Comparison of ENCODE assay signal across 25 cellular contexts in genomic region chr11:105377870-105378269, GRCh38.
"Had no signal": no experiment of that assay in that cellular context is flagged by ENCODE, and none has a peak within 500 bp of the region (broad histone marks: within the 10 kb centered on the region; RNA-seq: fewer than 3 reads in every experiment).

No MANE protein-coding gene starts in this region.

- H3K27ac ChIP-seq: colonic mucosa, coronary artery, dorsolateral prefrontal cortex, epithelial cell of prostate, esophagus muscularis mucosa, esophagus squamous epithelium, foreskin keratinocyte, gastrocnemius medialis, gastroesophageal sphincter, heart left ventricle, heart right ventricle had no signal

- H3K4me3 ChIP-seq: colonic mucosa, coronary artery, dorsolateral prefrontal cortex, esophagus muscularis mucosa, esophagus squamous epithelium, gastrocnemius medialis, gastroesophageal sphincter, heart left ventricle, heart right ventricle had no signal

- H3K9me3 ChIP-seq: colonic mucosa, gastrocnemius medialis had no signal

- H3K36me3 ChIP-seq: colonic mucosa, esophagus muscularis mucosa, esophagus squamous epithelium, gastrocnemius medialis, gastroesophageal sphincter, heart left ventricle, heart right ventricle had no signal

- H3K4me1 Mint-ChIP-seq: endodermal cell had no signal

- H3K27me3 Mint-ChIP-seq: dendritic cell treated with granulocyte-macrophage colony-stimulating factor and Interleukin-4, amounts not matched to agents 40 ng/mL and 50 ng/mL, for 4 days had no signal

- H3K27ac Mint-ChIP-seq: dendritic cell treated with granulocyte-macrophage colony-stimulating factor and Interleukin-4, amounts not matched to agents 40 ng/mL and 50 ng/mL, for 4 days; effector memory CD8-positive, alpha-beta T cell; endodermal cell had no signal

- H3K4me3 Mint-ChIP-seq: dendritic cell treated with granulocyte-macrophage colony-stimulating factor and Interleukin-4, amounts not matched to agents 40 ng/mL and 50 ng/mL, for 4 days; effector memory CD8-positive, alpha-beta T cell; endodermal cell had no signal

- H3K4me1 ChIP-seq: colonic mucosa, esophagus muscularis mucosa, esophagus squamous epithelium, foreskin keratinocyte, gastrocnemius medialis, gastroesophageal sphincter, heart left ventricle, heart right ventricle had no signal

- ATAC-seq: effector memory CD8-positive, alpha-beta T cell; esophagus mucosa; foreskin keratinocyte; gastrocnemius medialis; gastroesophageal sphincter; heart left ventricle; heart right ventricle had no signal

- H3K27me3 ChIP-seq: colonic mucosa, dorsolateral prefrontal cortex, esophagus muscularis mucosa, esophagus squamous epithelium, foreskin keratinocyte, gastrocnemius medialis, gastroesophageal sphincter, heart left ventricle, heart right ventricle had no signal

- DNase-seq: colonic mucosa; cortex of kidney; dermis blood vessel endothelial cell; dorsolateral prefrontal cortex; effector CD4-positive, alpha-beta T cell; effector CD8-positive, alpha-beta T cell; effector memory CD4-positive, alpha-beta T cell; effector memory CD8-positive, alpha-beta T cell; endodermal cell; erythroblast; esophagus squamous epithelium; foreskin fibroblast; foreskin keratinocyte; foreskin melanocyte; gastrocnemius medialis; glutamatergic neuron; head of caudate nucleus; heart left ventricle; heart right ventricle had no signal
